In genomic region chr20:62485062-62485700, GRCh38 we compare ENCODE assay signal across 18 cellular contexts. TPM values are rescaled to one million over a fixed set of nuclear protein-coding genes. Genes with fewer than 3 reads are reported as not detected.
DNase-seq lines count a peak whose midpoint lies in the region; ATAC-seq and TF ChIP-seq lines count a peak whose summit lies in the region.
"Had no signal": no experiment of that assay in that cellular context is flagged by ENCODE, and none has a peak within 500 bp of the region (broad histone marks: within the 10 kb centered on the region; RNA-seq: fewer than 3 reads in every experiment).

No MANE protein-coding gene starts in this region.

- CTCF ChIA-PET in WTC11 (lab: Charles Lee) = interaction anchor here (0.5 to 2.1 kb wide), 2 partner anchors 15 to 324 kb away, joined by 4 to 7 read pairs; no protein-coding TSS in a partner anchor

- H3K4me1 ChIP-seq in right cardiac atrium (ENCODE audit: control insufficient read depth, insufficient read depth, low read length) (peaks cover 5% of the 10 kb centered on the region), parathyroid adenoma (peaks cover 4% of the 10 kb centered on the region)
- H3K4me1 ChIP-seq: sigmoid colon had no signal

- no peaks in the 10 kb centered on the region for H3K27me3 ChIP-seq in right cardiac atrium (ENCODE audit: control insufficient read depth, insufficient read depth)
- H3K27me3 ChIP-seq in parathyroid adenoma (ENCODE audit: control insufficient read depth, insufficient read depth, low read length) = peaks cover 9% of the 10 kb centered on the region

- intact Hi-C loops in right cardiac atrium (cut with DNase I) = loop anchor here in 1 of 4 donors (5.0 kb wide), 1 partner anchor 73 kb away; no protein-coding TSS in a partner anchor

- H3K9ac ChIP-seq in parathyroid adenoma = no peak overlapping the region

- H2AFZ ChIP-seq in parathyroid adenoma = peak overlapping the region; percentile 21

- no peaks in the 10 kb centered on the region for H3K79me2 ChIP-seq in parathyroid adenoma

- no peaks in the 10 kb centered on the region for H3K36me3 Mint-ChIP-seq in WTC11
- H3K36me3 Mint-ChIP-seq in HFFc6 (ENCODE audit: low read depth) = no peaks in the 10 kb centered on the region
- H3K36me3 Mint-ChIP-seq: activated naive CD4-positive, alpha-beta T cell treated with anti-CD3 and anti-CD28 coated beads, Interleukin-2, amount 50 U/mL, for 24 hours; memory B cell had no signal

- no peaks in the 10 kb centered on the region for H3K36me3 ChIP-seq in parathyroid adenoma (ENCODE audit: control insufficient read depth, insufficient read depth, low read length)
- H3K36me3 ChIP-seq: gastrocnemius medialis, sigmoid colon, tibial artery had no signal

- H3K4me3 Mint-ChIP-seq in WTC11 = no peak overlapping the region
- no peak overlapping the region for H3K4me3 Mint-ChIP-seq in HFFc6
- H3K4me3 Mint-ChIP-seq: activated naive CD4-positive, alpha-beta T cell treated with anti-CD3 and anti-CD28 coated beads, Interleukin-2, amount 50 U/mL, for 24 hours; memory B cell had no signal

- TF ChIP-seq CTCF in WTC11 (IDR thresholded peaks at IDR 0.05) (no peak), parathyroid adenoma (IDR thresholded peaks at IDR 0.05) (no peak), HFFc6 (IDR thresholded peaks at IDR 0.05) (no peak)

- POLR2A ChIA-PET in WTC11 (lab: Charles Lee) = no interaction called here

- H3K4me1 Mint-ChIP-seq in WTC11 (peaks cover 22% of the 10 kb centered on the region), HFFc6 (ENCODE audit: low read depth) (peaks cover 6% of the 10 kb centered on the region)

- H3K27me3 Mint-ChIP-seq in WTC11 (ENCODE audit: low read depth) = peaks cover 47% of the 10 kb centered on the region
- peaks cover 47% of the 10 kb centered on the region for H3K27me3 Mint-ChIP-seq in HFFc6 (ENCODE audit: insufficient read depth)

- no peak overlapping the region for H3K4me3 ChIP-seq in right cardiac atrium (ENCODE audit: low read length)
- H3K4me3 ChIP-seq in parathyroid adenoma (ENCODE audit: low read depth, low read length) = no peak overlapping the region
- H3K4me3 ChIP-seq: gastrocnemius medialis, sigmoid colon, tibial artery had no signal

- no peak overlapping the region for H3K4me2 ChIP-seq in parathyroid adenoma (ENCODE audit: low read length)

- H3K27ac Mint-ChIP-seq in WTC11 (no peak overlapping the region), HFFc6 (no peak overlapping the region)
- H3K27ac Mint-ChIP-seq: activated naive CD4-positive, alpha-beta T cell treated with anti-CD3 and anti-CD28 coated beads, Interleukin-2, amount 50 U/mL, for 24 hours; memory B cell had no signal

- no peaks in the 10 kb centered on the region for H3K9me3 Mint-ChIP-seq in WTC11
- no peaks in the 10 kb centered on the region for H3K9me3 Mint-ChIP-seq in HFFc6
- H3K9me3 Mint-ChIP-seq: activated naive CD4-positive, alpha-beta T cell treated with anti-CD3 and anti-CD28 coated beads, Interleukin-2, amount 50 U/mL, for 24 hours; memory B cell had no signal

- ATAC-seq in WTC11 (peak; percentile 46), right cardiac atrium (peak; percentile 64 to 74), HG02763 (IDR thresholded peaks at IDR 0.05; ENCODE audit: unreplicated experiment) (no peak), GM21723 (IDR thresholded peaks at IDR 0.05; ENCODE audit: unreplicated experiment) (no peak)
- ATAC-seq: gastrocnemius medialis had no signal

- H3K9me3 ChIP-seq in right cardiac atrium (ENCODE audit: control insufficient read depth, low read length) = no peaks in the 10 kb centered on the region
- no peaks in the 10 kb centered on the region for H3K9me3 ChIP-seq in parathyroid adenoma (ENCODE audit: control insufficient read depth, low read length)
- H3K9me3 ChIP-seq: gastrocnemius medialis, sigmoid colon, tibial artery had no signal

- DNase-seq in EL (peak; percentile 16), WTC11 (ENCODE audit: low spot score) (peak; percentile 38), right cardiac atrium (peak; percentile 69 to 92 (median 89)), NCI-H2081 (lab: John Stamatoyannopoulos, UW) (no peak), HFFc6 (no peak)
- DNase-seq: cortex of kidney, gastrocnemius medialis, GDM1, NCI-H187, sigmoid colon, T-helper 2 cell, tibial artery had no signal

- H3K27ac ChIP-seq in right cardiac atrium (ENCODE audit: low read length) = no peak overlapping the region
- no peak overlapping the region for H3K27ac ChIP-seq in parathyroid adenoma
- H3K27ac ChIP-seq: gastrocnemius medialis, sigmoid colon, tibial artery had no signal

- 5% methylated on average over 21 of the region's 21 CpGs for WGBS in right cardiac atrium

TF ChIP-seq in WTC11, 78 proteins besides CTCF, POLR2A, EP300 and RAD21:
- TF ChIP-seq ZNF317 (CRISPR knock-in tag; IDR thresholded peaks at IDR 0.05; ENCODE audit: borderline replicate concordance, low read depth) (no peak), FOXJ3 (CRISPR knock-in tag; IDR thresholded peaks at IDR 0.05; ENCODE audit: borderline replicate concordance) (no peak), CREM (CRISPR knock-in tag; IDR thresholded peaks at IDR 0.05) (no peak), FOXP1 (CRISPR knock-in tag; IDR thresholded peaks at IDR 0.05; ENCODE audit: borderline replicate concordance) (no peak), GRHL2 (CRISPR knock-in tag; IDR thresholded peaks at IDR 0.05; ENCODE audit: insufficient replicate concordance, severe bottlenecking) (no peak), IRF1 (CRISPR knock-in tag; IDR thresholded peaks at IDR 0.05) (no peak), NR2C2 (CRISPR knock-in tag; IDR thresholded peaks at IDR 0.05) (no peak), SP1 (CRISPR knock-in tag; conservative IDR thresholded peaks at IDR 0.05) (no peak), ATF2 (CRISPR knock-in tag; IDR thresholded peaks at IDR 0.05; ENCODE audit: borderline replicate concordance, low read depth) (no peak), ZNF281 (CRISPR knock-in tag; IDR thresholded peaks at IDR 0.05) (no peak), E2F5 (CRISPR knock-in tag; IDR thresholded peaks at IDR 0.05) (no peak), TEAD1 (CRISPR knock-in tag; IDR thresholded peaks at IDR 0.05) (no peak)

RNA-seq across cellular contexts. Expression of gene GATA5, which starts 9.4 kb away (rescaled TPM):
- 1.4 to 2.3 TPM (median 1.6 TPM) in 3 replicates for total RNA-seq in WTC11 (2021)
- 1 to 10 TPM; 2.3 to 3.1 (median 2.5) TPM for total RNA-seq in right cardiac atrium
- 1.5 TPM for polyA plus RNA-seq in right cardiac atrium
- not detected for total RNA-seq in HFFc6 (2021; fragmentation: NEBNext Ultra II Directional; extraction: Animal tissue kit (Norgen Biotek cat#: 25700))
- total RNA-seq: gastrocnemius medialis had no signal
- polyA plus RNA-seq: BJ had no signal

RNA-seq across cellular contexts. Expression of gene RBBP8NL, which starts 57.8 kb away (rescaled TPM):
- 0.99 to 1.5 TPM (median 1.4 TPM) in 3 replicates for total RNA-seq in WTC11 (2021)
- not detected for total RNA-seq in right cardiac atrium
- not detected for polyA plus RNA-seq in right cardiac atrium
- total RNA-seq in HFFc6 (2021; fragmentation: NEBNext Ultra II Directional; extraction: Animal tissue kit (Norgen Biotek cat#: 25700)) = not detected
- total RNA-seq: gastrocnemius medialis, sigmoid colon had no signal
- polyA plus RNA-seq: BJ had no signal

Comparison
In these comparisons a context has a peak if more than half of its experiments do, and no peak if none do; other contexts are left out.
1. DNase-seq: peak in EL (single experiment), WTC11 (single experiment) and right cardiac atrium (3 of 3); none in NCI-H2081 (0 of 2) and HFFc6 (single experiment).
2. ATAC-seq: peak in WTC11 (single experiment) and right cardiac atrium (2 of 2); none in HG02763 (single experiment) and GM21723 (single experiment).